Comparison of ENCODE assay signal across 25 cellular contexts in the genomic region with DNA sequence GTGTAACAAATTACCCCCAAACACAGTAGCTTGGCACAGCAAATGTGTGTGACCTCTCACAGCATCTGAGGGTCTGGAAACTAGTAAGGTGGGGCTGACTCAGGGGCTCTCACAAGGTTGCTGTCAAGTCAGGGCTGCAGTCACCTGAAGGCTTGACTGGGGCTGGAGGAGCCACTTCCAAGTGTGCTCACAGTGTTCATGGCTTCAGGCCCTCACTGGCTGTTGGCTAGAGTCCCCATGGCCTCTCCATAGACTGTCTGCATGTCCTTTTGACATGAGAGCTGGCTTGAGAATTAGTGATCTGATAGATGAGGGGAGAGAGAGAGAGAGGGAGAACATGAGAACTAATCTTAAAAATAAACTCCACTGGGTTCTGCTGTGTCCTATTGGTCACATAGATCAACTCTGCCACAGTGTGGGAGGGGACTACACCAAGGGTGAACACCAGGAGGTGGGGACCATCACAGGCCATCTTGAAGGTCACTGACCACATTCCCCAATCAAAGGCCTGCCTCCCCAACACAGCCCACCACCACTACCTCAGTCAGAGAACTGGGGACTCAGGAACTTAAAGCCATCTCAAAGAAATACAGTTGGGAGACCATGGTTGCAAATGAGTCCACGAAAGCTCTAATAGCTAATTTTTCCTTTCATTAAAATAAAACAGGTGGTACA. TPM values are rescaled to one million over a fixed set of nuclear protein-coding genes. Genes with fewer than 3 reads are reported as not detected.
A peak's percentile ranks its signal among the peaks of the same experiment; 100 is the strongest.
DNase-seq lines count a peak whose midpoint lies in the region; ATAC-seq and TF ChIP-seq lines count a peak whose summit lies in the region.
"Had no signal": no experiment of that assay in that cellular context is flagged by ENCODE, and none has a peak within 500 bp of the region (broad histone marks: within the 10 kb centered on the region; RNA-seq: fewer than 3 reads in every experiment).

No MANE protein-coding gene starts in this region.

- peaks cover 3% of the 10 kb centered on the region for H3K27me3 Mint-ChIP-seq in T-helper 1 cell treated with Interleukin-12 subunit alpha and Interleukin-12 subunit beta and Interleukin-4 antibody, amounts not matched to agents 30 μg/mL and 1 μg/mL, for 36 hours (ENCODE audit: low read depth)
- H3K27me3 Mint-ChIP-seq in CD8-positive, alpha-beta T cell (ENCODE audit: low read depth): no peaks in the 10 kb centered on the region
- H3K27me3 Mint-ChIP-seq in effector memory CD8-positive, alpha-beta T cell: no peaks in the 10 kb centered on the region
- H3K27me3 Mint-ChIP-seq in naive thymus-derived CD8-positive, alpha-beta T cell: peaks cover 0 to 2% (median 0%) of the 10 kb centered on the region in 5 donors
- H3K27me3 Mint-ChIP-seq in neural progenitor cell (ENCODE audit: insufficient read depth, low read depth): no peaks in the 10 kb centered on the region

- peaks cover 37% of the 10 kb centered on the region for H3K4me1 ChIP-seq in CD8-positive, alpha-beta T cell (ENCODE audit: insufficient read depth, low read length)
- H3K4me1 ChIP-seq in neural progenitor cell: no peaks in the 10 kb centered on the region
- H3K4me1 ChIP-seq: Caco-2 had no signal

- POLR2A ChIA-PET in CD8-positive, alpha-beta T cell (lab: Charles Lee): interaction anchor here (1.4 to 1.6 kb wide), 2 partner anchors 29 to 39 kb away, joined by 4 to 10 read pairs; no protein-coding TSS in a partner anchor
- POLR2A ChIA-PET in naive thymus-derived CD8-positive, alpha-beta T cell (lab: Charles Lee): interaction anchor here (0.7 to 4.1 kb wide), 6 partner anchors 8 to 120 kb away, joined by 3 to 36 read pairs (median 6); a partner anchor contains a TSS

- peaks cover 20% of the 10 kb centered on the region for H3K9me3 Mint-ChIP-seq in T-helper 1 cell treated with Interleukin-12 subunit alpha and Interleukin-12 subunit beta and Interleukin-4 antibody, amounts not matched to agents 30 μg/mL and 1 μg/mL, for 36 hours
- H3K9me3 Mint-ChIP-seq in CD8-positive, alpha-beta T cell: no peaks in the 10 kb centered on the region
- no peaks in the 10 kb centered on the region for H3K9me3 Mint-ChIP-seq in effector memory CD8-positive, alpha-beta T cell
- no peaks in the 10 kb centered on the region for H3K9me3 Mint-ChIP-seq in naive thymus-derived CD8-positive, alpha-beta T cell
- H3K9me3 Mint-ChIP-seq in neural progenitor cell: no peaks in the 10 kb centered on the region

- no peaks in the 10 kb centered on the region for H4K20me1 ChIP-seq in neural progenitor cell (ENCODE audit: low read depth)

- H3K4me3 ChIP-seq in CD8-positive, alpha-beta T cell (ENCODE audit: low read depth, low read length): no peak overlapping the region
- H3K4me3 ChIP-seq in neural progenitor cell (no peak overlapping the region), H7 (ENCODE audit: insufficient read depth, low read depth, low read length) (no peak overlapping the region)
- H3K4me3 ChIP-seq: GM12878, GM23248, SK-N-MC had no signal

- no peaks in the 10 kb centered on the region for H3K79me2 ChIP-seq in neural progenitor cell (ENCODE audit: low read depth)

- intact Hi-C loops in CD8-positive, alpha-beta T cell (cut with DNase I, micrococcal nuclease): loop anchor here in 1 of 2 experiments (2.0 kb wide), 2 partner anchors 29 to 39 kb away; a partner anchor contains a TSS

- peak overlapping the region; percentile 32 for H3K27ac Mint-ChIP-seq in T-helper 1 cell treated with Interleukin-12 subunit alpha and Interleukin-12 subunit beta and Interleukin-4 antibody, amounts not matched to agents 30 μg/mL and 1 μg/mL, for 36 hours
- H3K27ac Mint-ChIP-seq in CD8-positive, alpha-beta T cell: no peak overlapping the region
- H3K27ac Mint-ChIP-seq in effector memory CD8-positive, alpha-beta T cell: peak overlapping the region in 1 of 2 donors; percentile 6
- H3K27ac Mint-ChIP-seq in naive thymus-derived CD8-positive, alpha-beta T cell: peak overlapping the region in 3 of 10 donors; percentile 5 to 31 (median 22)
- no peak overlapping the region for H3K27ac Mint-ChIP-seq in neural progenitor cell

- CTCF ChIA-PET in CD8-positive, alpha-beta T cell (lab: Charles Lee): interaction anchor here (0.6 to 3.1 kb wide), 7 partner anchors 9 to 117 kb away, joined by 3 to 12 read pairs (median 3); a partner anchor contains a TSS

- H3K9me3 ChIP-seq in CD8-positive, alpha-beta T cell (ENCODE audit: low read length): no peaks in the 10 kb centered on the region
- H3K9me3 ChIP-seq in neural progenitor cell (ENCODE audit: low read depth): no peaks in the 10 kb centered on the region
- H3K9me3 ChIP-seq: Caco-2 had no signal

- peaks cover 51% of the 10 kb centered on the region for H3K4me1 Mint-ChIP-seq in T-helper 1 cell treated with Interleukin-12 subunit alpha and Interleukin-12 subunit beta and Interleukin-4 antibody, amounts not matched to agents 30 μg/mL and 1 μg/mL, for 36 hours (ENCODE audit: low read depth)
- peaks cover 40% of the 10 kb centered on the region for H3K4me1 Mint-ChIP-seq in CD8-positive, alpha-beta T cell (ENCODE audit: low read depth)
- H3K4me1 Mint-ChIP-seq in effector memory CD8-positive, alpha-beta T cell (ENCODE audit: low read depth in 2 of 2): peaks cover 32 to 34% of the 10 kb centered on the region in 2 donors
- peaks cover 31 to 63% (median 50%) of the 10 kb centered on the region in 4 donors for H3K4me1 Mint-ChIP-seq in naive thymus-derived CD8-positive, alpha-beta T cell
- H3K4me1 Mint-ChIP-seq in neural progenitor cell: peaks cover 14% of the 10 kb centered on the region

- DNase-seq in T-helper 1 cell: no peak
- DNase-seq in CD8-positive, alpha-beta T cell: no peak
- no peak for DNase-seq in effector memory CD8-positive, alpha-beta T cell
- DNase-seq in naive thymus-derived CD8-positive, alpha-beta T cell: no peak
- no peak for DNase-seq in neural progenitor cell (ENCODE audit: low spot score)
- no peak for DNase-seq in H7
- DNase-seq: Caco-2, DMS 273 treated with DMSO at 0.1 percent for 48 hours, DMS79 treated with DMSO at 0.1 percent for 48 hours, GM23248, HCEC 1CT, NCI-H1105, NCI-H146, NCI-H2029, NCI-H2227 treated with DMSO at 0.1 percent for 48 hours, NCI-H510A, NCI-H774, SHP77 treated with DMSO at 0.1 percent for 48 hours had no signal

- no peak overlapping the region for H3K9ac ChIP-seq in neural progenitor cell
- H3K9ac ChIP-seq: GM23248 had no signal

- H3K36me3 ChIP-seq in CD8-positive, alpha-beta T cell (ENCODE audit: insufficient read depth, low read length): no peaks in the 10 kb centered on the region
- H3K36me3 ChIP-seq in neural progenitor cell (no peaks in the 10 kb centered on the region), H7 (replicated peaks; ENCODE audit: control insufficient read depth, insufficient read depth, low read length) (no peaks in the 10 kb centered on the region)

- peak overlapping the region; percentile 50 for H3K4me3 Mint-ChIP-seq in T-helper 1 cell treated with Interleukin-12 subunit alpha and Interleukin-12 subunit beta and Interleukin-4 antibody, amounts not matched to agents 30 μg/mL and 1 μg/mL, for 36 hours
- peak overlapping the region; percentile 4 for H3K4me3 Mint-ChIP-seq in CD8-positive, alpha-beta T cell
- H3K4me3 Mint-ChIP-seq in effector memory CD8-positive, alpha-beta T cell: peak overlapping the region; percentile 46 to 70
- peak overlapping the region; percentile 21 to 80 (median 48) for H3K4me3 Mint-ChIP-seq in naive thymus-derived CD8-positive, alpha-beta T cell
- no peak overlapping the region for H3K4me3 Mint-ChIP-seq in neural progenitor cell

- no peak for TF ChIP-seq CTCF in CD8-positive, alpha-beta T cell (IDR thresholded peaks at IDR 0.05)
- TF ChIP-seq CTCF in neural progenitor cell (IDR thresholded peaks at IDR 0.05): no peak

- peaks cover 50% of the 10 kb centered on the region for H3K36me3 Mint-ChIP-seq in T-helper 1 cell treated with Interleukin-12 subunit alpha and Interleukin-12 subunit beta and Interleukin-4 antibody, amounts not matched to agents 30 μg/mL and 1 μg/mL, for 36 hours (ENCODE audit: low read depth)
- no peaks in the 10 kb centered on the region for H3K36me3 Mint-ChIP-seq in CD8-positive, alpha-beta T cell
- peaks cover 10% of the 10 kb centered on the region for H3K36me3 Mint-ChIP-seq in effector memory CD8-positive, alpha-beta T cell (ENCODE audit: insufficient read depth)
- H3K36me3 Mint-ChIP-seq in naive thymus-derived CD8-positive, alpha-beta T cell: peaks cover 0 to 2% (median 0%) of the 10 kb centered on the region in 3 donors
- no peaks in the 10 kb centered on the region for H3K36me3 Mint-ChIP-seq in neural progenitor cell

- H3F3A ChIP-seq in neural progenitor cell (ENCODE audit: low read depth): no peaks in the 10 kb centered on the region

- no peak overlapping the region for H2AFZ ChIP-seq in neural progenitor cell (replicated peaks)
- H2AFZ ChIP-seq: GM23248 had no signal

- no peak overlapping the region for H3K27ac ChIP-seq in CD8-positive, alpha-beta T cell (ENCODE audit: low read depth, low read length)
- H3K27ac ChIP-seq in neural progenitor cell: no peak overlapping the region
- H3K27ac ChIP-seq: 22Rv1, C4-2B, GM23248, RWPE1, SK-N-MC had no signal

- H3K4me2 ChIP-seq in neural progenitor cell: no peak overlapping the region

- H3K27me3 ChIP-seq in CD8-positive, alpha-beta T cell (ENCODE audit: insufficient read depth, low read length): no peaks in the 10 kb centered on the region
- no peaks in the 10 kb centered on the region for H3K27me3 ChIP-seq in neural progenitor cell
- no peaks in the 10 kb centered on the region for H3K27me3 ChIP-seq in H7 (ENCODE audit: control insufficient read depth, insufficient read depth, low read length)

- no peak for ATAC-seq in CD8-positive, alpha-beta T cell
- ATAC-seq in effector memory CD8-positive, alpha-beta T cell (replicated peaks): no peak
- no peak for ATAC-seq in naive thymus-derived CD8-positive, alpha-beta T cell
- ATAC-seq in HG03432 (IDR thresholded peaks at IDR 0.05; ENCODE audit: unreplicated experiment): no peak

RNA-seq across cellular contexts. Expression of a gene that starts 38.2 kb away (rescaled TPM):
- 1 to 10 TPM; 2.4 to 2.5 TPM for total RNA-seq in CD8-positive, alpha-beta T cell
- 1 to 10 TPM; 1.5 to 1.7 TPM for total RNA-seq in naive thymus-derived CD8-positive, alpha-beta T cell
- polyA plus RNA-seq in naive thymus-derived CD8-positive, alpha-beta T cell: under 1 TPM; 0.25 to 0.95 (median 0.61) TPM
- 15.3 and 33.6 TPM in 2 replicates for total RNA-seq in neural progenitor cell (ENCODE audit: low replicate concordance)
- 12.1 and 12.8 TPM in 2 replicates for total RNA-seq in H7 (2014; rRNA removed; shearing (Covaris generic))
